Comparison of ENCODE assay signal across 8 cellular contexts in genomic region chr9:137256362-137256761, GRCh38. TPM values are rescaled to one million over a fixed set of nuclear protein-coding genes. Genes with fewer than 3 reads are reported as not detected.
DNase-seq lines count a peak whose midpoint lies in the region; ATAC-seq and TF ChIP-seq lines count a peak whose summit lies in the region.

No MANE protein-coding gene starts in this region.

- H4K91ac ChIP-seq in mesenchymal stem cell (ENCODE audit: low read length) = no peak overlapping the region

- H3K4me1 ChIP-seq in heart right ventricle = peaks cover 11 to 30% (median 24%) of the 10 kb centered on the region in 9 donors
- peaks cover 27% of the 10 kb centered on the region for H3K4me1 ChIP-seq in mesenchymal stem cell (ENCODE audit: control insufficient read depth, insufficient read depth, low read depth, low read length)
- peaks cover 27% of the 10 kb centered on the region for H3K4me1 ChIP-seq in vagina

- in situ Hi-C loops in astrocyte of the cerebellum (cut with HindIII; ENCODE audit: low sequenced_read_pairs) = no loop called here

- H2BK15ac ChIP-seq in mesenchymal stem cell (ENCODE audit: low read depth, poor library complexity, severe bottlenecking) = no peak overlapping the region

- DNase-seq in heart right ventricle (no peak), Right ventricle myocardium inferior (ENCODE audit: missing footprints) (no peak), astrocyte of the cerebellum (ENCODE audit: low read depth) (no peak), mesenchymal stem cell (no peak), vagina (ENCODE audit: extremely low spot score in 2 of 2) (no peak)

- 77 to 79% methylated on average over 15 of the region's 15 CpGs for WGBS in heart right ventricle, 2 donors
- WGBS in mesenchymal stem cell = 93% methylated on average over 15 of the region's 15 CpGs

- peaks cover 14% of the 10 kb centered on the region for H3K79me1 ChIP-seq in mesenchymal stem cell (replicated peaks; ENCODE audit: low read length, poor library complexity, severe bottlenecking)

- peak overlapping the region; percentile 89 for H3K4me2 ChIP-seq in mesenchymal stem cell (ENCODE audit: low read length, poor library complexity, severe bottlenecking)

- H2AK5ac ChIP-seq in mesenchymal stem cell (ENCODE audit: low read length, severe bottlenecking) = no peak overlapping the region

- intact Hi-C loops in heart right ventricle (cut with DNase I) = no loop called here
- intact Hi-C loops in Right ventricle myocardium inferior (cut with DNase I) = no loop called here
- intact Hi-C loops in vagina (cut with DNase I) = no loop called here

- H3K36me3 ChIP-seq in heart right ventricle (peaks cover 0 to 45% (median 16%) of the 10 kb centered on the region in 9 donors), mesenchymal stem cell (ENCODE audit: control insufficient read depth in 1 of 2, insufficient read depth in 2 of 2, low read depth in 1 of 2, low read length in 2 of 2) (peaks cover 12 to 34% of the 10 kb centered on the region in 2 experiments), vagina (peaks cover 0 to 19% of the 10 kb centered on the region in 2 donors)

- H3K9ac ChIP-seq in mesenchymal stem cell (ENCODE audit: low read length) = peak overlapping the region; percentile 90

- H3K4ac ChIP-seq in mesenchymal stem cell (ENCODE audit: low read depth in 1 of 2, low read length in 2 of 2) = no peak overlapping the region

- no peaks in the 10 kb centered on the region for H3K9me3 ChIP-seq in heart right ventricle
- no peaks in the 10 kb centered on the region for H3K9me3 ChIP-seq in mesenchymal stem cell (ENCODE audit: control insufficient read depth, low read length)
- no peaks in the 10 kb centered on the region for H3K9me3 ChIP-seq in vagina

- H3K27ac ChIP-seq in heart right ventricle (no peak overlapping the region), mesenchymal stem cell (ENCODE audit: low read length, poor library complexity, severe bottlenecking) (no peak overlapping the region), vagina (no peak overlapping the region)

- H2BK120ac ChIP-seq in mesenchymal stem cell (ENCODE audit: low read depth, low read length) = no peak overlapping the region

- TF ChIP-seq POLR2A in vagina (IDR thresholded peaks at IDR 0.05) = no peak

- H3K18ac ChIP-seq in mesenchymal stem cell (ENCODE audit: low read depth in 1 of 2, low read length in 2 of 2) = no peak overlapping the region

- H3K14ac ChIP-seq in mesenchymal stem cell (ENCODE audit: low read length in 2 of 2) = peak overlapping the region in 1 of 2 experiments; percentile 93

- TF ChIP-seq CTCF in heart right ventricle (IDR thresholded peaks at IDR 0.05) = no peak
- TF ChIP-seq CTCF in astrocyte of the cerebellum (IDR thresholded peaks at IDR 0.05; ENCODE audit: low read depth, low read length, missing control alignments) = no peak
- no peak for TF ChIP-seq CTCF in vagina (IDR thresholded peaks at IDR 0.05)

- H3K27me3 ChIP-seq in heart right ventricle (no peaks in the 10 kb centered on the region), mesenchymal stem cell (ENCODE audit: control insufficient read depth in 1 of 2, insufficient read depth in 1 of 2, low read length in 2 of 2) (no peaks in the 10 kb centered on the region), vagina (no peaks in the 10 kb centered on the region)

- no peak overlapping the region for H4K8ac ChIP-seq in mesenchymal stem cell (ENCODE audit: low read length)

- no peak overlapping the region for H2BK12ac ChIP-seq in mesenchymal stem cell (ENCODE audit: low read length in 2 of 2)

- H3K23ac ChIP-seq in mesenchymal stem cell (ENCODE audit: low read length in 2 of 2) = no peak overlapping the region

- no peak for ATAC-seq in heart right ventricle
- ATAC-seq in Right ventricle myocardium inferior = no peak
- no peak for ATAC-seq in GM18870 (IDR thresholded peaks at IDR 0.05; ENCODE audit: unreplicated experiment)
- no peak for ATAC-seq in GM21737 (IDR thresholded peaks at IDR 0.05; ENCODE audit: unreplicated experiment)
- ATAC-seq in GM19035 (IDR thresholded peaks at IDR 0.05; ENCODE audit: unreplicated experiment) = no peak

- no peak overlapping the region for H2BK5ac ChIP-seq in mesenchymal stem cell (ENCODE audit: low read depth, low read length, poor library complexity, severe bottlenecking)

- H2AFZ ChIP-seq in mesenchymal stem cell (ENCODE audit: low read depth, low read length) = no peak overlapping the region

- H3K4me3 ChIP-seq in heart right ventricle (peak overlapping the region in 9 of 10 donors; percentile 85 to 100 (median 98)), astrocyte of the cerebellum (ENCODE audit: low read depth, low read length) (peak overlapping the region; percentile 95), mesenchymal stem cell (ENCODE audit: insufficient read depth in 1 of 2, low read depth in 1 of 2, low read length in 2 of 2) (peak overlapping the region in 1 of 2 experiments; percentile 97), vagina (peak overlapping the region; percentile 78 to 88)

RNA-seq across cellular contexts. Expression of gene NELFB, which starts 1.2 kb away (rescaled TPM):
- total RNA-seq in heart right ventricle (10 to 100 TPM; 31.6 to 47.1 (median 39.2) TPM), Right ventricle myocardium inferior (37.9 TPM), vagina (44.0 TPM)
- 10 to 100 TPM; 31.5 to 52.9 TPM for polyA plus RNA-seq in heart right ventricle
- polyA plus RNA-seq in mesenchymal stem cell (2013, experiment 1 of 2) = 30.5 TPM
- polyA plus RNA-seq in mesenchymal stem cell (2013, experiment 2 of 2) = 30.5 TPM

RNA-seq across cellular contexts. Expression of gene STPG3, which starts 5.3 kb away (rescaled TPM):
- under 1 TPM in 3 of 10 donors, not detected in 7; 0.24 to 0.32 (median 0.32) TPM for total RNA-seq in heart right ventricle
- polyA plus RNA-seq in heart right ventricle = under 1 TPM in 1 of 2 donors, not detected in 1; 0.44 TPM
- 1.4 TPM for total RNA-seq in Right ventricle myocardium inferior
- polyA plus RNA-seq in mesenchymal stem cell (2013, experiment 1 of 2) = not detected
- polyA plus RNA-seq in mesenchymal stem cell (2013, experiment 2 of 2) = not detected
- not detected for total RNA-seq in vagina

RNA-seq across cellular contexts. Expression of gene TUBB4B, which starts 15.3 kb away (rescaled TPM):
- total RNA-seq in heart right ventricle (100 to 1,000 TPM; 211 to 495 (median 330) TPM), Right ventricle myocardium inferior (620 TPM), vagina (312 TPM)
- 100 to 1,000 TPM; 522 to 992 TPM for polyA plus RNA-seq in heart right ventricle
- polyA plus RNA-seq in mesenchymal stem cell (2013, experiment 1 of 2) = 181 TPM
- 181 TPM for polyA plus RNA-seq in mesenchymal stem cell (2013, experiment 2 of 2)

RNA-seq across cellular contexts. Expression of gene TOR4A, which starts 21.2 kb away (rescaled TPM):
- total RNA-seq in heart right ventricle (10 to 100 TPM; 15.2 to 21.5 (median 16.8) TPM), Right ventricle myocardium inferior (16.5 TPM), vagina (13.0 TPM)
- 10 to 100 TPM in 1 of 2 donors, 1 to 10 TPM in 1; 4.7 to 11.5 TPM for polyA plus RNA-seq in heart right ventricle
- polyA plus RNA-seq in mesenchymal stem cell (2013, experiment 1 of 2) = 30.3 TPM
- 30.0 TPM for polyA plus RNA-seq in mesenchymal stem cell (2013, experiment 2 of 2)

RNA-seq across cellular contexts. Expression of gene SLC34A3, which starts 25.7 kb away (rescaled TPM):
- total RNA-seq in heart right ventricle (not detected), Right ventricle myocardium inferior (not detected), vagina (not detected)
- not detected for polyA plus RNA-seq in heart right ventricle
- polyA plus RNA-seq in mesenchymal stem cell (2013, experiment 1 of 2) = not detected
- not detected for polyA plus RNA-seq in mesenchymal stem cell (2013, experiment 2 of 2)
